1 cellular context compared by ENCODE assay signal in genomic region chr4:86960557-86960959, GRCh38.
A peak's percentile ranks its signal among the peaks of the same experiment; 100 is the strongest.
TF ChIP-seq lines count a peak whose summit lies in the region.

No MANE protein-coding gene starts in this region.

TF ChIP-seq in HepG2, 621 proteins besides CTCF, POLR2A, EP300 and RAD21 (continues in another document):
- TF ChIP-seq SIN3A (IDR thresholded peaks at IDR 0.05; ENCODE audit: borderline replicate concordance, low read depth, low read length) (no peak), ZNF337 (CRISPR knock-in tag; IDR thresholded peaks at IDR 0.05; ENCODE audit: borderline replicate concordance, low read depth) (no peak), SIN3B (IDR thresholded peaks at IDR 0.05; ENCODE audit: low read length) (no peak), FOXP4 (CRISPR knock-in tag; IDR thresholded peaks at IDR 0.05) (0 out of 2 replicates have a peak, but pooled peaks have one; percentile 51), SOX13 (IDR thresholded peaks at IDR 0.05) (no peak), SOX13 (CRISPR knock-in tag; conservative IDR thresholded peaks at IDR 0.05 in 1 of 2, IDR thresholded peaks at IDR 0.05 in 1 of 2) (0 out of 4 replicates have a peak, but pooled peaks of 1 of the 2 experiments have one; percentile 8), ATF2 (CRISPR knock-in tag; IDR thresholded peaks at IDR 0.05) (no peak), ZMYM4 (CRISPR knock-in tag; IDR thresholded peaks at IDR 0.05) (peak; percentile 19; the same call in 1 of the 2 replicates), PAF1 (CRISPR knock-in tag; IDR thresholded peaks at IDR 0.05) (no peak), HNF4G (IDR thresholded peaks at IDR 0.05; ENCODE audit: borderline replicate concordance, low read depth, low read length) (peak; percentile 22; the same call in 1 of the 2 replicates), HNF4G (CRISPR knock-in tag; IDR thresholded peaks at IDR 0.05; ENCODE audit: borderline replicate concordance, low read depth) (no peak), FOXO1 (CRISPR knock-in tag; IDR thresholded peaks at IDR 0.05) (peak; percentile 29; the same call in 1 of the 2 replicates), KAT8 (CRISPR knock-in tag; IDR thresholded peaks at IDR 0.05) (no peak), U2AF1 (optimal IDR thresholded peaks at IDR 0.05; ENCODE audit: low read depth, low read length) (no peak), GLI4 (CRISPR knock-in tag; IDR thresholded peaks at IDR 0.05; ENCODE audit: borderline replicate concordance) (no peak), NBN (conservative IDR thresholded peaks at IDR 0.05) (no peak), WIZ (CRISPR knock-in tag; IDR thresholded peaks at IDR 0.05) (no peak), ZSCAN29 (CRISPR knock-in tag; conservative IDR thresholded peaks at IDR 0.05) (no peak), HOXA5 (CRISPR knock-in tag; IDR thresholded peaks at IDR 0.05) (no peak), MYPOP (CRISPR knock-in tag; IDR thresholded peaks at IDR 0.05) (0 out of 2 replicates have a peak, but pooled peaks have one; percentile 28), ZFY (CRISPR knock-in tag; IDR thresholded peaks at IDR 0.05) (peak; percentile 32; the same call in 1 of the 2 replicates), ZFX (CRISPR knock-in tag; IDR thresholded peaks at IDR 0.05; ENCODE audit: low read depth) (peak; percentile 60), ZNF160 (CRISPR knock-in tag; IDR thresholded peaks at IDR 0.05) (no peak), ZNF691 (CRISPR knock-in tag; IDR thresholded peaks at IDR 0.05; ENCODE audit: borderline replicate concordance, low read depth) (no peak), FOXA3 (CRISPR knock-in tag; IDR thresholded peaks at IDR 0.05) (0 out of 2 replicates have a peak, but pooled peaks have one; percentile 8), ZNF747 (CRISPR knock-in tag; IDR thresholded peaks at IDR 0.05; ENCODE audit: borderline replicate concordance) (no peak), NR0B2 (CRISPR knock-in tag; IDR thresholded peaks at IDR 0.05) (no peak), NR2F6 (IDR thresholded peaks at IDR 0.05) (peak; percentile 43; the same call in 1 of the 2 replicates), NR2F6 (CRISPR knock-in tag; IDR thresholded peaks at IDR 0.05) (peak; percentile 53; the same call in 1 of the 2 replicates), ARID2 (CRISPR knock-in tag; IDR thresholded peaks at IDR 0.05; ENCODE audit: borderline replicate concordance) (no peak), HNF4A (CRISPR knock-in tag; IDR thresholded peaks at IDR 0.05) (peak; percentile 21; the same call in 1 of the 2 replicates), GATAD2A (CRISPR knock-in tag; IDR thresholded peaks at IDR 0.05) (0 out of 2 replicates have a peak, but pooled peaks have one; percentile 42), BHLHE40 (IDR thresholded peaks at IDR 0.05; ENCODE audit: low read length) (no peak), ZNF292 (CRISPR knock-in tag; IDR thresholded peaks at IDR 0.05; ENCODE audit: borderline replicate concordance, low read depth) (0 out of 2 replicates have a peak, but pooled peaks have one; percentile 17), DRAP1 (CRISPR knock-in tag; IDR thresholded peaks at IDR 0.05) (no peak), PAXIP1 (CRISPR knock-in tag; conservative IDR thresholded peaks at IDR 0.05) (peak; percentile 47), KDM6A (CRISPR knock-in tag; IDR thresholded peaks at IDR 0.05; ENCODE audit: low read depth) (no peak), SAP130 (CRISPR knock-in tag; IDR thresholded peaks at IDR 0.05; ENCODE audit: low read depth) (peak; percentile 21; the same call in 1 of the 2 replicates), MEF2D (CRISPR knock-in tag; IDR thresholded peaks at IDR 0.05) (no peak), FIP1L1 (IDR thresholded peaks at IDR 0.05; ENCODE audit: borderline replicate concordance, insufficient read depth, low read depth, low read length) (no peak), NFAT5 (CRISPR knock-in tag; IDR thresholded peaks at IDR 0.05) (no peak), HNRNPK (IDR thresholded peaks at IDR 0.05; ENCODE audit: low read depth, low read length, poor library complexity, severe bottlenecking) (no peak), SMARCC2 (IDR thresholded peaks at IDR 0.05) (no peak), ZBTB34 (CRISPR knock-in tag; IDR thresholded peaks at IDR 0.05) (no peak), HDAC2 (CRISPR knock-in tag; IDR thresholded peaks at IDR 0.05) (0 out of 2 replicates have a peak, but pooled peaks have one; percentile 10)
